In genomic region chr11:18720811-18721575, GRCh38 we compare ENCODE assay signal across 8 cellular contexts. TPM values are rescaled to one million over a fixed set of nuclear protein-coding genes. Genes with fewer than 3 reads are reported as not detected.
DNase-seq lines count a peak whose midpoint lies in the region; ATAC-seq and TF ChIP-seq lines count a peak whose summit lies in the region.

No MANE protein-coding gene starts in this region.

- no peak overlapping the region for H3K27ac Mint-ChIP-seq in activated T-helper 2 cell treated with anti-CD3 and anti-CD28 coated beads, Interferon-gamma antibody, Interleukin-2, Interleukin-4, amounts not matched to agents 10 μg/mL and 5 μg/mL and 100 μg/mL, durations not matched to agents 14 hours and 24 hours and 36 hours

- no peaks in the 10 kb centered on the region for H3K36me3 Mint-ChIP-seq in activated T-helper 2 cell treated with anti-CD3 and anti-CD28 coated beads, Interferon-gamma antibody, Interleukin-2, Interleukin-4, amounts not matched to agents 10 μg/mL and 5 μg/mL and 100 μg/mL, durations not matched to agents 14 hours and 24 hours and 36 hours (ENCODE audit: low read depth)

- ATAC-seq in HG03095 (IDR thresholded peaks at IDR 0.05; ENCODE audit: unreplicated experiment) (peak; percentile 65), PC-3 (peak; percentile 65)
- peak; percentile 90 for ATAC-seq in stimulated activated naive CD8-positive, alpha-beta T cell treated with anti-CD3 and anti-CD28 coated beads, Interleukin-15, Interleukin-2, amounts not matched to agents 100 U/mL and 50 U/mL, for 24 hours

- peak; percentile 34 to 39 for DNase-seq in NOMO-1 (lab: John Stamatoyannopoulos, UW; ENCODE audit: unreplicated experiment in 2 of 2)
- DNase-seq in NOMO-1 treated with dmso at 0.1 percent for 144 hours (lab: John Stamatoyannopoulos, UW; ENCODE audit: unreplicated experiment) = no peak
- peak; percentile 34 for DNase-seq in PC-3
- peak; percentile 77 for DNase-seq in activated T-helper 2 cell treated with anti-CD3 and anti-CD28 coated beads, Interferon-gamma antibody, Interleukin-2, Interleukin-4, amounts not matched to agents 10 μg/mL and 5 μg/mL and 100 μg/mL, durations not matched to agents 14 hours and 24 hours and 36 hours (ENCODE audit: low spot score)
- DNase-seq in fibroblast of the aortic adventitia (ENCODE audit: low read depth) = peak; percentile 43
- peak; percentile 88 for DNase-seq in stimulated activated naive CD8-positive, alpha-beta T cell treated with anti-CD3 and anti-CD28 coated beads, Interleukin-15, Interleukin-2, amounts not matched to agents 100 U/mL and 50 U/mL, for 24 hours

- no peaks in the 10 kb centered on the region for H3K79me2 ChIP-seq in PC-3 (ENCODE audit: low read length)
- H3K79me2 ChIP-seq in neural cell (replicated peaks; ENCODE audit: insufficient read depth, low read length) = no peaks in the 10 kb centered on the region

- no peak overlapping the region for H3K27ac ChIP-seq in PC-3 (ENCODE audit: low read length)
- H3K27ac ChIP-seq in neural cell (ENCODE audit: low read length) = peak overlapping the region; percentile 16

- H3K9ac ChIP-seq in PC-3 (ENCODE audit: low read length) (peak overlapping the region; percentile 31), neural cell (ENCODE audit: low read length) (peak overlapping the region; percentile 55)

- no peaks in the 10 kb centered on the region for H3F3A ChIP-seq in PC-3 (ENCODE audit: low read length, unreplicated experiment)
- H3F3A ChIP-seq in neural cell (ENCODE audit: insufficient read depth, low read length, poor library complexity, severe bottlenecking) = no peaks in the 10 kb centered on the region

- H3K9me3 ChIP-seq in PC-3 (ENCODE audit: low read length) (no peaks in the 10 kb centered on the region), neural cell (ENCODE audit: low read length) (no peaks in the 10 kb centered on the region)

- TF ChIP-seq CTCF in PC-3 (conservative IDR thresholded peaks at IDR 0.05; ENCODE audit: low read depth, low read length) (no peak), fibroblast of the aortic adventitia (IDR thresholded peaks at IDR 0.05; ENCODE audit: insufficient read depth, low read length) (no peak), neural cell (IDR thresholded peaks at IDR 0.05; ENCODE audit: poor library complexity, severe bottlenecking) (no peak)

- peak overlapping the region; percentile 53 for H3K4me3 ChIP-seq in PC-3 (ENCODE audit: low read length)
- H3K4me3 ChIP-seq in fibroblast of the aortic adventitia (ENCODE audit: low read depth, low read length) = peak overlapping the region; percentile 64
- H3K4me3 ChIP-seq in neural cell (ENCODE audit: low read length) = peak overlapping the region; percentile 66

- H3K9me3 Mint-ChIP-seq in activated T-helper 2 cell treated with anti-CD3 and anti-CD28 coated beads, Interferon-gamma antibody, Interleukin-2, Interleukin-4, amounts not matched to agents 10 μg/mL and 5 μg/mL and 100 μg/mL, durations not matched to agents 14 hours and 24 hours and 36 hours = no peaks in the 10 kb centered on the region

- CTCF ChIA-PET in PC-3 (lab: Charles Lee) = no interaction called here

- POLR2A ChIA-PET in PC-3 (lab: Charles Lee; ENCODE audit: unreplicated experiment) = no interaction called here

- H3K27me3 ChIP-seq in PC-3 (ENCODE audit: low read length) (no peaks in the 10 kb centered on the region), neural cell (ENCODE audit: insufficient read depth, low read depth, low read length) (peaks cover 9% of the 10 kb centered on the region)

- no peak for TF ChIP-seq RAD21 in neural cell (conservative IDR thresholded peaks at IDR 0.05)

- no TSS peak for BruUV-seq in PC-3 (replicated peaks; lab: Mats Ljungman, UMichigan)

- H3K4me2 ChIP-seq in PC-3 (ENCODE audit: low read length) (peak overlapping the region; percentile 60), neural cell (ENCODE audit: low read length) (peak overlapping the region; percentile 4)

- H2AFZ ChIP-seq in PC-3 (ENCODE audit: low read length) (peak overlapping the region; percentile 64; the same call in 1 of the 2 replicates), neural cell (ENCODE audit: low read depth, low read length) (no peak overlapping the region)

- peaks cover 7% of the 10 kb centered on the region for H3K4me1 Mint-ChIP-seq in activated T-helper 2 cell treated with anti-CD3 and anti-CD28 coated beads, Interferon-gamma antibody, Interleukin-2, Interleukin-4, amounts not matched to agents 10 μg/mL and 5 μg/mL and 100 μg/mL, durations not matched to agents 14 hours and 24 hours and 36 hours (ENCODE audit: low read depth)

- intact Hi-C loops in PC-3 (cut with micrococcal nuclease) = no loop called here
- intact Hi-C loops in activated T-helper 2 cell treated with anti-CD3 and anti-CD28 coated beads, Interferon-gamma antibody, Interleukin-2, Interleukin-4, amounts not matched to agents 10 μg/mL and 5 μg/mL and 100 μg/mL, durations not matched to agents 14 hours and 24 hours and 36 hours (cut with micrococcal nuclease) = loop anchor here (1.0 to 5.0 kb wide), 2 partner anchors 23 to 194 kb away; partner anchors contain the start of genes TMEM86A and TSG101

- no peak for TF ChIP-seq EP300 in neural cell (conservative IDR thresholded peaks at IDR 0.05; ENCODE audit: poor library complexity, severe bottlenecking)

- no peaks in the 10 kb centered on the region for H3K9me2 ChIP-seq in PC-3 (replicated peaks; ENCODE audit: low read length)
- H3K9me2 ChIP-seq in neural cell (ENCODE audit: insufficient read depth, low read length) = no peaks in the 10 kb centered on the region

- no peaks in the 10 kb centered on the region for H4K20me1 ChIP-seq in PC-3 (ENCODE audit: low read length)
- H4K20me1 ChIP-seq in neural cell (ENCODE audit: insufficient read depth) = no peaks in the 10 kb centered on the region

- no peaks in the 10 kb centered on the region for H3K36me3 ChIP-seq in PC-3 (ENCODE audit: low read depth, low read length)
- no peaks in the 10 kb centered on the region for H3K36me3 ChIP-seq in neural cell (ENCODE audit: insufficient read depth, low read length)

- no peaks in the 10 kb centered on the region for H3K4me1 ChIP-seq in PC-3 (ENCODE audit: insufficient read depth, low read length)

- peaks cover 17% of the 10 kb centered on the region for H3K27me3 Mint-ChIP-seq in activated T-helper 2 cell treated with anti-CD3 and anti-CD28 coated beads, Interferon-gamma antibody, Interleukin-2, Interleukin-4, amounts not matched to agents 10 μg/mL and 5 μg/mL and 100 μg/mL, durations not matched to agents 14 hours and 24 hours and 36 hours (ENCODE audit: low read depth)

- peak overlapping the region; percentile 84 for H3K4me3 Mint-ChIP-seq in activated T-helper 2 cell treated with anti-CD3 and anti-CD28 coated beads, Interferon-gamma antibody, Interleukin-2, Interleukin-4, amounts not matched to agents 10 μg/mL and 5 μg/mL and 100 μg/mL, durations not matched to agents 14 hours and 24 hours and 36 hours (ENCODE audit: low read depth)

TF ChIP-seq in neural cell, 6 proteins besides CTCF, POLR2A, EP300 and RAD21:
- peak; percentile 38 for TF ChIP-seq MXI1 (conservative IDR thresholded peaks at IDR 0.05; ENCODE audit: poor library complexity, severe bottlenecking)
- no peak for TF ChIP-seq TAF1 (IDR thresholded peaks at IDR 0.05; ENCODE audit: low read depth)

RNA-seq across cellular contexts. Expression of gene IGSF22, which starts 5.0 kb away (rescaled TPM):
- total RNA-seq in PC-3 (2014; rRNA removed) (0.12 TPM in 1 of 2 replicates, not detected in the other), fibroblast of the aortic adventitia (ENCODE audit: low replicate concordance) (not detected in 2 replicates)
- total RNA-seq in activated T-helper 2 cell treated with anti-CD3 and anti-CD28 coated beads, Interferon-gamma antibody, Interleukin-2, Interleukin-4, amounts not matched to agents 10 μg/mL and 5 μg/mL and 100 μg/mL, durations not matched to agents 14 hours and 24 hours and 36 hours = 0.05 and 0.16 TPM in 2 replicates
- polyA plus RNA-seq in neural cell = 0.68 and 0.90 TPM in 2 replicates
- 0.24 and 0.35 TPM in 2 replicates for polyA minus RNA-seq in neural cell

RNA-seq across cellular contexts. Expression of gene TMEM86A, which starts 22.4 kb away (rescaled TPM):
- 1.6 and 2.9 TPM in 2 replicates for total RNA-seq in PC-3 (2014; rRNA removed)
- total RNA-seq in activated T-helper 2 cell treated with anti-CD3 and anti-CD28 coated beads, Interferon-gamma antibody, Interleukin-2, Interleukin-4, amounts not matched to agents 10 μg/mL and 5 μg/mL and 100 μg/mL, durations not matched to agents 14 hours and 24 hours and 36 hours = 0.11 and 0.55 TPM in 2 replicates
- 0.27 and 9.6 TPM in 2 replicates for total RNA-seq in fibroblast of the aortic adventitia (ENCODE audit: low replicate concordance)
- polyA plus RNA-seq in neural cell = 3.3 and 4.4 TPM in 2 replicates
- polyA minus RNA-seq in neural cell = 7.8 and 8.8 TPM in 2 replicates
